Comparison of ENCODE assay signal across 8 cellular contexts in the genomic region with DNA sequence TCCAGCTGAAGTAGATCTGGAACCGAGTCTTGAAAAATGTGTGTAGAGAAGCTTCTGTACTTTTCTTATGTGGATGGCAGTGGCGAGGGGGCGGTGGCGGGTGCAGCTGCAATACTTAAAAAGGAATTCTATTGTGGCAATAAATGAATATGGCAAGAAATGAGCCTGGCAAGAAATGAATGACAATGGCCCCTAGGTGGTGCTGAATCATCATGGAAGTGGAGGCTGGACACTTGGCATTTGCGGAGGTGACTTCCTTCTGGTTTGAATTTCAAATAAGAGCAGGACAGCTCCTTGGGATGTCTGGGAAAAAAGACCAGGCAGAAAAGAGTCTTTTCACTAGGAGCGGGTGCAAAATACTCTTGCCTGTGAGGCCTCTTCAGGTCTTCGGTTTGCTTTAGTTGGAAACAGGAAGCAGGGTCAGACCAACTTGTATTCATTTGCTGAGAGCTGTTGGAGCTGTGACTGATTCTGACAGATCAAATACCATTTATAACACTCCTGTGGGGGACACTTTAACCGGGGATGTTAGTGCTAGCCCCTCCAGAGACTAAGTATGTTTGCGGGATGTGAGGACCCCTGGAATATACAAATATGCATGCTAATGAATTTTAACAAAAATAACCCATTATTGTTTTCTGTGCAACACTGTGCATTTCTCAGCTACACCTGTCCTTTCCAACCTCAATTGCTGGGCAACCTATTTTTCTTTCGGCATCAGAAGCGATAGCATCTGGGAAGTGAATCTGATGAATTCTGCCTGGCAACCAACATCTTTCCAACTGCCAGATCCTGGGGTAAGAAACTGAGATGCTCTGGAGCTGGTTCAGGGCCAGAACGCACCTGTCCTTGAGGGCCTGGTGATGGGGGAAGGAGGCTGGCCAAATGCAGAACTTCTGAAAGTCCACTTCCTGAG. TPM values are rescaled to one million over a fixed set of nuclear protein-coding genes. Genes with fewer than 3 reads are reported as not detected.
DNase-seq lines count a peak whose midpoint lies in the region; ATAC-seq and TF ChIP-seq lines count a peak whose summit lies in the region.

No MANE protein-coding gene starts in this region.

- TF ChIP-seq CTCF in GM10266 (IDR thresholded peaks at IDR 0.05; ENCODE audit: control insufficient read depth, insufficient read depth, low read depth, missing control alignments) (peak; percentile 70), breast epithelium (IDR thresholded peaks at IDR 0.05) (peak in 2 of 3 donors; percentile 69 to 71)

- intact Hi-C loops in breast epithelium (cut with DNase I; ENCODE audit: low total_unique reads), result no loop called here

- H3K9me3 ChIP-seq in breast epithelium, result no peaks in the 10 kb centered on the region

- DNase-seq in GM10266 (ENCODE audit: extremely low spot score) (peak; percentile 40), NCI-H1694 (lab: John Stamatoyannopoulos, UW) (peak; percentile 90), T1000 (lab: John Stamatoyannopoulos, UW) (peak; percentile 18), breast epithelium (ENCODE audit: low spot score in 2 of 2) (peak; percentile 44 to 60), islet precursor cell (peak; percentile 86)
- DNase-seq in stimulated activated CD4-positive, alpha-beta T cell treated with anti-CD3 and anti-CD28 coated beads, Interleukin-1b, Interleukin-23, amount 100 ng/mL, for 48 hours, result peak; percentile 33

- TF ChIP-seq POLR2A in breast epithelium (IDR thresholded peaks at IDR 0.05), result no peak

- H3K4me1 ChIP-seq in breast epithelium, result no peaks in the 10 kb centered on the region

- H3K27me3 ChIP-seq in breast epithelium, result no peaks in the 10 kb centered on the region

- no peaks in the 10 kb centered on the region for H3K36me3 ChIP-seq in breast epithelium

- ATAC-seq in HG02610 (IDR thresholded peaks at IDR 0.05; ENCODE audit: unreplicated experiment) (peak; percentile 34), GM21526 (IDR thresholded peaks at IDR 0.05; ENCODE audit: low FRiP score, unreplicated experiment) (no peak)

- H3K4me3 ChIP-seq in breast epithelium, result no peak overlapping the region

- no peak overlapping the region for H3K27ac ChIP-seq in breast epithelium

RNA-seq across cellular contexts. Expression of a gene that starts 35.4 kb away (rescaled TPM):
- 10 to 100 TPM; 29.3 to 52.7 (median 32.4) TPM for total RNA-seq in breast epithelium

RNA-seq across cellular contexts. Expression of a gene that starts 35.6 kb away (rescaled TPM):
- total RNA-seq in breast epithelium, result 1 to 10 TPM in 2 of 3 donors, under 1 TPM in 1; 0.64 to 4.7 (median 2.0) TPM

Comparison
In these comparisons a context has a peak if more than half of its experiments do, and no peak if none do; other contexts are left out.
1. DNase-seq: peak in every context shown above with its lines; median percentile 90 in NCI-H1694; 86 in islet precursor cell; 52 in breast epithelium; 40 in GM10266; 33 in stimulated activated CD4-positive, alpha-beta T cell treated with anti-CD3 and anti-CD28 coated beads, Interleukin-1b, Interleukin-23, amount 100 ng/mL, for 48 hours; 18 in T1000.